8 cellular contexts compared by ENCODE assay signal in genomic region chr1:113042336-113043143, GRCh38. TPM values are rescaled to one million over a fixed set of nuclear protein-coding genes. Genes with fewer than 3 reads are reported as not detected.
A peak's percentile ranks its signal among the peaks of the same experiment; 100 is the strongest.
DNase-seq lines count a peak whose midpoint lies in the region; ATAC-seq lines count a peak whose summit lies in the region.

No MANE protein-coding gene starts in this region.

- H3K36me3 ChIP-seq in adipocyte (ENCODE audit: control insufficient read depth, insufficient read depth, low read length, severe bottlenecking), result no peaks in the 10 kb centered on the region

- peak overlapping the region; percentile 33 for H3K4me3 ChIP-seq in adipocyte (ENCODE audit: low read length)

- H3K9me3 ChIP-seq in adipocyte (ENCODE audit: control insufficient read depth, low read length), result no peaks in the 10 kb centered on the region

- H3K27me3 ChIP-seq in adipocyte (replicated peaks; ENCODE audit: control insufficient read depth, insufficient read depth, low read length), result no peaks in the 10 kb centered on the region

- peaks cover 33% of the 10 kb centered on the region for H3K4me1 ChIP-seq in adipocyte (ENCODE audit: control insufficient read depth, insufficient read depth, low read length)

- ATAC-seq in HG02973 (IDR thresholded peaks at IDR 0.05; ENCODE audit: unreplicated experiment) (peak; percentile 72), Right ventricle myocardium superior (ENCODE audit: poor library complexity) (peak; percentile 95), HG02870 (IDR thresholded peaks at IDR 0.05; ENCODE audit: unreplicated experiment) (no peak)

- intact Hi-C loops in Right ventricle myocardium superior (cut with DNase I), result loop anchor here (2.0 to 5.0 kb wide), 2 partner anchors 162 to 325 kb away; partner anchors contain the start of gene PPM1J

- H3K9ac ChIP-seq in adipocyte (ENCODE audit: low read length), result peak overlapping the region; percentile 72

- peak; percentile 33 for DNase-seq in 8988T
- DNase-seq in GM03348 (ENCODE audit: low spot score), result peak; percentile 91
- DNase-seq in NCI-H526 treated with DMSO at 0.1 percent for 48 hours (lab: John Stamatoyannopoulos, UW), result peak; percentile 95
- peak; percentile 86 for DNase-seq in adipocyte (ENCODE audit: low read depth)
- DNase-seq in Right ventricle myocardium superior, result peak; percentile 78
- peak; percentile 61 for DNase-seq in occipital lobe (lab: John Stamatoyannopoulos, UW)

RNA-seq across cellular contexts. Expression of gene LRIG2, which starts 30.5 kb away (rescaled TPM):
- 6.7 TPM for total RNA-seq in Right ventricle myocardium superior
- 36.5 TPM for total RNA-seq in occipital lobe

Comparison
In these comparisons a context has a peak if more than half of its experiments do, and no peak if none do; other contexts are left out.
1. DNase-seq: peak in every context shown above with its lines; median percentile 95 in NCI-H526 treated with DMSO at 0.1 percent for 48 hours; 91 in GM03348; 86 in adipocyte; 78 in Right ventricle myocardium superior; 61 in occipital lobe; 33 in 8988T.